18 cellular contexts compared by ENCODE assay signal in the genomic region with DNA sequence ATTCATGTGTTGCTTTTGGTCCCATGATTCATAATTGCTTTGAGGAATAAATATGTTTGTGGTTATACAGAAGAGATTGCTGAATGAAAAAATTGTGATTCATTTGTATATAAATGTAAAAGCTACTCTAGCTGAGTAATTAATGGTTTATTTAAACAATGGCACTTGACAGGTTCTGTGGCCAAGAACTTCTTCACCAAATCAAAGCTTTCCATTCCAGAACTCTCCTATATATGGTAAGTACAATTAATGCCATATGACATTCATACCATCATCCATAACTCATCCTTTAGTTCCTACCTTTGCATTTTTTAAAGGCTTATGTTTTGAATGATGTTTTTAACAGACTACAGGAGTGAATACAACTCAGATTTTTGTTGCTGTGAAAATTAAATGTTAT.
"Had no signal": no experiment of that assay in that cellular context is flagged by ENCODE, and none has a peak within 500 bp of the region (broad histone marks: within the 10 kb centered on the region; RNA-seq: fewer than 3 reads in every experiment).

No MANE protein-coding gene starts in this region.

- H3K27me3 Mint-ChIP-seq: activated CD8-positive, alpha-beta T cell treated with anti-CD3 and anti-CD28 coated beads for 36 hours; dendritic cell treated with granulocyte-macrophage colony-stimulating factor and Interleukin-4, amounts not matched to agents 40 ng/mL and 50 ng/mL, for 4 days had no signal

- H3K27ac ChIP-seq: heart right ventricle, sigmoid colon, spleen, tibial artery had no signal

- DNase-seq: activated CD4-positive, alpha-beta T cell treated with anti-CD3 and anti-CD28 coated beads, Interleukin-2, amount 10 ng/mL, durations not matched to agents 24 days and 14 days; activated CD4-positive, CD25-positive, alpha-beta regulatory T cell; activated CD8-positive, alpha-beta T cell treated with anti-CD3 and anti-CD28 coated beads for 36 hours; activated naive CD4-positive, alpha-beta T cell treated with anti-CD3 and anti-CD28 coated beads, Interleukin-2, amount 50 U/mL, for 16 hours; activated T-cell treated with anti-CD3 and anti-CD28 coated beads, Interleukin-2, amount 50 U/mL, for 24 hours; aorta; effector CD8-positive, alpha-beta T cell; heart right ventricle; left cardiac atrium; mesendoderm; nephron progenitor cell; nucleus accumbens; sigmoid colon; spleen; stimulated activated naive CD4-positive, alpha-beta T cell treated with Interleukin-2 at 50 U/mL for 16 hours; T1000; tibial artery had no signal

- H3K27me3 ChIP-seq: sigmoid colon, spleen, tibial artery had no signal

- H3K9me3 Mint-ChIP-seq: activated CD4-positive, alpha-beta T cell treated with anti-CD3 and anti-CD28 coated beads, Interleukin-2, amount 10 ng/mL, durations not matched to agents 24 days and 14 days; activated CD8-positive, alpha-beta T cell treated with anti-CD3 and anti-CD28 coated beads for 36 hours; activated T-cell treated with anti-CD3 and anti-CD28 coated beads, Interleukin-2, amount 50 U/mL, for 24 hours; dendritic cell treated with granulocyte-macrophage colony-stimulating factor and Interleukin-4, amounts not matched to agents 40 ng/mL and 50 ng/mL, for 4 days; nephron progenitor cell had no signal

- H3K4me3 ChIP-seq: heart right ventricle, sigmoid colon, spleen, tibial artery had no signal

- H3K4me1 Mint-ChIP-seq: activated CD4-positive, alpha-beta T cell treated with anti-CD3 and anti-CD28 coated beads, Interleukin-2, amount 10 ng/mL, durations not matched to agents 24 days and 14 days; nephron progenitor cell had no signal

- H3K9me3 ChIP-seq: heart right ventricle, sigmoid colon, spleen, tibial artery had no signal

- H3K36me3 ChIP-seq: heart right ventricle, sigmoid colon, tibial artery had no signal

- H3K4me3 Mint-ChIP-seq: activated CD4-positive, alpha-beta T cell treated with anti-CD3 and anti-CD28 coated beads, Interleukin-2, amount 10 ng/mL, durations not matched to agents 24 days and 14 days; activated CD8-positive, alpha-beta T cell treated with anti-CD3 and anti-CD28 coated beads for 36 hours; activated T-cell treated with anti-CD3 and anti-CD28 coated beads, Interleukin-2, amount 50 U/mL, for 24 hours; dendritic cell treated with granulocyte-macrophage colony-stimulating factor and Interleukin-4, amounts not matched to agents 40 ng/mL and 50 ng/mL, for 4 days; nephron progenitor cell had no signal

- H3K4me1 ChIP-seq: sigmoid colon, spleen, tibial artery had no signal

- ATAC-seq: activated CD8-positive, alpha-beta T cell treated with anti-CD3 and anti-CD28 coated beads for 36 hours; heart right ventricle; left cardiac atrium had no signal
